ENCODE assay signal across 9 cellular contexts in genomic region chr2:20424300-20425290, GRCh38. TPM values are rescaled to one million over a fixed set of nuclear protein-coding genes. Genes with fewer than 3 reads are reported as not detected.
DNase-seq lines count a peak whose midpoint lies in the region; ATAC-seq and TF ChIP-seq lines count a peak whose summit lies in the region.
"Had no signal": no experiment of that assay in that cellular context is flagged by ENCODE, and none has a peak within 500 bp of the region (broad histone marks: within the 10 kb centered on the region; RNA-seq: fewer than 3 reads in every experiment).

No MANE protein-coding gene starts in this region.

- intact Hi-C loops in PC-3 (cut with micrococcal nuclease): no loop called here

- peak; percentile 64 for DNase-seq in activated effector memory CD4-positive, alpha-beta T cell treated with anti-CD3 and anti-CD28 coated beads, Interleukin-2, amount 50 U/mL, for 16 hours
- DNase-seq in activated effector memory CD4-positive, alpha-beta T cell treated with Interleukin-2 at 50 U/mL for 16 hours: no peak
- DNase-seq in PC-3 (peak; percentile 46), dermis blood vessel endothelial cell (peak; percentile 54), mucosa of gallbladder (ENCODE audit: low spot score) (peak; percentile 59), NCI-H82 (lab: John Stamatoyannopoulos, UW) (no peak)

- peak overlapping the region; percentile 41 for H3K4me2 ChIP-seq in PC-3 (ENCODE audit: low read length)

- no peaks in the 10 kb centered on the region for H3F3A ChIP-seq in PC-3 (ENCODE audit: low read length, unreplicated experiment)

- H3K27me3 ChIP-seq in PC-3 (ENCODE audit: low read length): no peaks in the 10 kb centered on the region
- H3K27me3 ChIP-seq: body of pancreas had no signal

- peaks cover 30% of the 10 kb centered on the region for H3K4me1 ChIP-seq in PC-3 (ENCODE audit: insufficient read depth, low read length)

- no peaks in the 10 kb centered on the region for H3K9me3 ChIP-seq in PC-3 (ENCODE audit: low read length)
- H3K9me3 ChIP-seq: body of pancreas had no signal

- H3K79me2 ChIP-seq in PC-3 (ENCODE audit: low read length): no peaks in the 10 kb centered on the region

- H3K4me3 ChIP-seq in PC-3 (ENCODE audit: low read length): no peak overlapping the region
- H3K4me3 ChIP-seq: body of pancreas had no signal

- H3K9ac ChIP-seq in PC-3 (ENCODE audit: low read length): no peak overlapping the region

- TF ChIP-seq CTCF in PC-3 (conservative IDR thresholded peaks at IDR 0.05; ENCODE audit: low read depth, low read length): no peak

- POLR2A ChIA-PET in PC-3 (lab: Charles Lee; ENCODE audit: unreplicated experiment): no interaction called here

- no peaks in the 10 kb centered on the region for H4K20me1 ChIP-seq in PC-3 (ENCODE audit: low read length)

- CTCF ChIA-PET in PC-3 (lab: Charles Lee): no interaction called here

- H3K36me3 ChIP-seq in PC-3 (ENCODE audit: low read depth, low read length): no peaks in the 10 kb centered on the region

- ATAC-seq in HG02885 (IDR thresholded peaks at IDR 0.05; ENCODE audit: poor library complexity, unreplicated experiment) (peak; percentile 57), PC-3 (peak; percentile 50), GM18868 (IDR thresholded peaks at IDR 0.05; ENCODE audit: unreplicated experiment) (no peak)
- ATAC-seq: body of pancreas had no signal

- H3K9me2 ChIP-seq in PC-3 (replicated peaks; ENCODE audit: low read length): no peaks in the 10 kb centered on the region

- 0 out of 2 replicates have a peak overlapping the region, but pooled peaks have one; percentile 16 for H2AFZ ChIP-seq in PC-3 (ENCODE audit: low read length)

- H3K27ac ChIP-seq in PC-3 (ENCODE audit: low read length): peak overlapping the region; percentile 19; the same call in 1 of the 2 replicates

- BruUV-seq in PC-3 (replicated peaks; lab: Mats Ljungman, UMichigan): no TSS peak

RNA-seq across cellular contexts. Expression of gene RHOB, which starts 22.3 kb away (rescaled TPM):
- 88.5 and 108 TPM in 2 replicates for total RNA-seq in PC-3 (2014; rRNA removed)
- total RNA-seq in dermis blood vessel endothelial cell: 991 and 2,158 TPM in 2 replicates
- total RNA-seq in mucosa of gallbladder: 445 TPM

Comparison
In these comparisons a context has a peak if more than half of its experiments do, and no peak if none do; other contexts are left out.
1. DNase-seq: peak in activated effector memory CD4-positive, alpha-beta T cell treated with anti-CD3 and anti-CD28 coated beads, Interleukin-2, amount 50 U/mL, for 16 hours (single experiment), PC-3 (single experiment), dermis blood vessel endothelial cell (single experiment) and mucosa of gallbladder (single experiment); none in activated effector memory CD4-positive, alpha-beta T cell treated with Interleukin-2 at 50 U/mL for 16 hours (single experiment) and NCI-H82 (single experiment).